In the genomic region with DNA sequence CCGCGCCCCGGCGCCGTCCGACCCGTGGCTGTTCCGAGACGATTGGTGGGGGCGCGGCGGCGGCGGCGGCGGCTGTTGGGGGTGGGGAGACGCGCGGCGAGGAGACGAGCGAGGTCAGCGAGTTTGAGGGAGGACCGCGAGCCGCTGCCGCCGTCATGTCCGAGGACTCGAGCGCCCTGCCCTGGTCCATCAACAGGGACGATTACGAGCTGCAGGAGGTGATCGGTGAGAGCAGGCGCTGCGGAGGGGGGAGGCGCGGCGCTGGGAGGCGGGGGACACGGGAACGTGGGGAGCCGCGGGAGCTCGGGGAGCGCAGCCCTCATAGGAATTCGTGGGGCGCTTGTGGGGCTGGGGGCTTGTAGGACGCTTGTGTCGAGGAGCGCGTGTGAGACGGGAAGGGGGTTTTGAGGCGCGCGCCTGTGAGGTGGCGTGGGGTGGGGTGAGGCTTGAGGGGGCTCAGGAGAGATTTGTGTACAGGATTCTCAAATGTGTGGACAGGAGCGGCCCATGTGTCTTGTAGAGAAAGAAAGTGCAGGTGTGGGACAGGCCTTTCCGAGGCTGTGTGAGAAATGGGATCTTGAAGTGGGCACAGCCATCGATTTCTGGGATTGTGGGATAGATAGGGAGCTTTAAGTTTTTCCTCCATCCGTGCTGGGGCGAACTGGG, we compare ENCODE assay signal across 8 cellular contexts. TPM values are rescaled to one million over a fixed set of nuclear protein-coding genes. Genes with fewer than 3 reads are reported as not detected.
DNase-seq lines count a peak whose midpoint lies in the region; ATAC-seq and TF ChIP-seq lines count a peak whose summit lies in the region.

No MANE protein-coding gene starts in this region.

- no peaks in the 10 kb centered on the region for H3K27me3 Mint-ChIP-seq in activated CD4-positive, alpha-beta memory T cell treated with anti-CD3 and anti-CD28 coated beads, Interleukin-2, amount 10 ng/mL, durations not matched to agents 7 days and 5 days

- POLR2A ChIA-PET in activated CD4-positive, alpha-beta memory T cell treated with anti-CD3 and anti-CD28 coated beads, Interleukin-2, amount 10 ng/mL, durations not matched to agents 7 days and 5 days (lab: Charles Lee), result interaction anchor here (0.7 to 6.1 kb wide), 29 partner anchors 8 to 331 kb away, joined by 3 to 286 read pairs (median 4); a partner anchor contains a TSS

- no peaks in the 10 kb centered on the region for H3K27me3 ChIP-seq in parathyroid adenoma (ENCODE audit: control insufficient read depth, insufficient read depth, low read length)

- peak overlapping the region; percentile 98 for H2AFZ ChIP-seq in parathyroid adenoma

- peaks cover 28% of the 10 kb centered on the region for H3K79me2 ChIP-seq in parathyroid adenoma

- TF ChIP-seq POLR2A in erythroblast (IDR thresholded peaks at IDR 0.05; ENCODE audit: low read length), result no peak

- intact Hi-C loops in Right ventricle myocardium superior (cut with DNase I), result loop anchor here (2.0 kb wide), 1 partner anchor 29 kb away; a partner anchor contains a TSS

- H3K4me1 ChIP-seq in parathyroid adenoma, result peaks cover 8% of the 10 kb centered on the region

- H3K4me1 Mint-ChIP-seq in activated CD4-positive, alpha-beta memory T cell treated with anti-CD3 and anti-CD28 coated beads, Interleukin-2, amount 10 ng/mL, durations not matched to agents 7 days and 5 days, result peaks cover 58% of the 10 kb centered on the region

- peak overlapping the region; percentile 96 for H3K4me3 Mint-ChIP-seq in activated CD4-positive, alpha-beta memory T cell treated with anti-CD3 and anti-CD28 coated beads, Interleukin-2, amount 10 ng/mL, durations not matched to agents 7 days and 5 days

- H3K4me3 ChIP-seq in parathyroid adenoma (ENCODE audit: low read depth, low read length), result peak overlapping the region; percentile 90

- CTCF ChIA-PET in activated CD4-positive, alpha-beta memory T cell treated with anti-CD3 and anti-CD28 coated beads, Interleukin-2, amount 10 ng/mL, durations not matched to agents 7 days and 5 days (lab: Charles Lee), result interaction anchor here (0.9 to 5.4 kb wide), 11 partner anchors 13 to 331 kb away, joined by 3 to 55 read pairs (median 5); a partner anchor contains a TSS

- peak overlapping the region; percentile 94 for H3K9ac ChIP-seq in parathyroid adenoma

- peak; percentile 52 for DNase-seq in D341Med (ENCODE audit: low spot score)
- DNase-seq in activated CD4-positive, alpha-beta memory T cell treated with anti-CD3 and anti-CD28 coated beads, Interleukin-2, amount 10 ng/mL, durations not matched to agents 7 days and 5 days, result peak; percentile 51
- DNase-seq in Right ventricle myocardium superior, result peak; percentile 78
- DNase-seq in erythroblast (lab: John Stamatoyannopoulos, UW), result no peak

- peak overlapping the region; percentile 99 for H3K27ac Mint-ChIP-seq in activated CD4-positive, alpha-beta memory T cell treated with anti-CD3 and anti-CD28 coated beads, Interleukin-2, amount 10 ng/mL, durations not matched to agents 7 days and 5 days

- peak overlapping the region; percentile 99 for H3K27ac ChIP-seq in parathyroid adenoma

- H3K4me2 ChIP-seq in parathyroid adenoma (ENCODE audit: low read length), result peak overlapping the region; percentile 95

- peak; percentile 8 for TF ChIP-seq CTCF in parathyroid adenoma (IDR thresholded peaks at IDR 0.05)

- H3K36me3 Mint-ChIP-seq in activated CD4-positive, alpha-beta memory T cell treated with anti-CD3 and anti-CD28 coated beads, Interleukin-2, amount 10 ng/mL, durations not matched to agents 7 days and 5 days (ENCODE audit: low read depth), result peaks cover 25% of the 10 kb centered on the region

- no peaks in the 10 kb centered on the region for H3K36me3 ChIP-seq in parathyroid adenoma (ENCODE audit: control insufficient read depth, insufficient read depth, low read length)

- no peaks in the 10 kb centered on the region for H3K9me3 ChIP-seq in parathyroid adenoma (ENCODE audit: control insufficient read depth, low read length)

- no peaks in the 10 kb centered on the region for H3K9me3 Mint-ChIP-seq in activated CD4-positive, alpha-beta memory T cell treated with anti-CD3 and anti-CD28 coated beads, Interleukin-2, amount 10 ng/mL, durations not matched to agents 7 days and 5 days

- ATAC-seq in HG03135 (IDR thresholded peaks at IDR 0.05; ENCODE audit: unreplicated experiment) (peak; percentile 20), Right ventricle myocardium superior (ENCODE audit: poor library complexity) (peak; percentile 50), HG03565 (IDR thresholded peaks at IDR 0.05; ENCODE audit: unreplicated experiment) (no peak), HG02642 (IDR thresholded peaks at IDR 0.05; ENCODE audit: poor library complexity, unreplicated experiment) (no peak)

RNA-seq across cellular contexts. Expression of a gene that starts 0.5 kb away (rescaled TPM):
- 10 to 100 TPM; 67.5 to 71.3 TPM for total RNA-seq in activated CD4-positive, alpha-beta memory T cell treated with anti-CD3 and anti-CD28 coated beads, Interleukin-2, amount 10 ng/mL, durations not matched to agents 7 days and 5 days
- 24.0 TPM for total RNA-seq in Right ventricle myocardium superior

RNA-seq across cellular contexts. Expression of a gene that starts 27.4 kb away (rescaled TPM):
- 10 to 100 TPM; 87.9 to 91.3 TPM for total RNA-seq in activated CD4-positive, alpha-beta memory T cell treated with anti-CD3 and anti-CD28 coated beads, Interleukin-2, amount 10 ng/mL, durations not matched to agents 7 days and 5 days
- total RNA-seq in Right ventricle myocardium superior, result 7.3 TPM

RNA-seq across cellular contexts. Expression of a gene that starts 28.9 kb away (rescaled TPM):
- total RNA-seq in activated CD4-positive, alpha-beta memory T cell treated with anti-CD3 and anti-CD28 coated beads, Interleukin-2, amount 10 ng/mL, durations not matched to agents 7 days and 5 days, result 10 to 100 TPM; 76.8 to 77.5 TPM
- total RNA-seq in Right ventricle myocardium superior, result 111 TPM

Comparison
In these comparisons a context has a peak if more than half of its experiments do, and no peak if none do; other contexts are left out.
1. DNase-seq: peak in D341Med (single experiment), activated CD4-positive, alpha-beta memory T cell treated with anti-CD3 and anti-CD28 coated beads, Interleukin-2, amount 10 ng/mL, durations not matched to agents 7 days and 5 days (single experiment) and Right ventricle myocardium superior (single experiment); none in erythroblast (0 of 2).
2. ATAC-seq: peak in HG03135 (single experiment) and Right ventricle myocardium superior (single experiment); none in HG03565 (single experiment) and HG02642 (single experiment).
3. RNA of a gene that starts 27.4 kb away (total RNA-seq): 87.9 to 91.3 TPM in activated CD4-positive, alpha-beta memory T cell treated with anti-CD3 and anti-CD28 coated beads, Interleukin-2, amount 10 ng/mL, durations not matched to agents 7 days and 5 days; 7.3 TPM in Right ventricle myocardium superior (single experiment); every median in the first group is over 10 times any median in the second.